1 cellular context compared by ENCODE assay signal in genomic region chr10:16765532-16766365, GRCh38.
TF ChIP-seq lines count a peak whose summit lies in the region.

No MANE protein-coding gene starts in this region.

TF ChIP-seq in K562, 482 proteins besides CTCF, POLR2A, EP300 and RAD21 (continued from another document):
- TF ChIP-seq ZBTB40 (IDR thresholded peaks at IDR 0.05) (no peak), ZBTB40 (CRISPR knock-in tag; IDR thresholded peaks at IDR 0.05) (no peak), ZNF75A (CRISPR knock-in tag; IDR thresholded peaks at IDR 0.05) (no peak), ZNF740 (CRISPR knock-in tag; IDR thresholded peaks at IDR 0.05) (no peak), ZNF740 (tag; IDR thresholded peaks at IDR 0.05) (no peak), POLR2G (IDR thresholded peaks at IDR 0.05; ENCODE audit: low read depth, low read length) (no peak), TCF15 (CRISPR knock-in tag; IDR thresholded peaks at IDR 0.05) (no peak), KLF16 (IDR thresholded peaks at IDR 0.05) (peak; percentile 61; the same call in 1 of the 2 replicates), GATA2 (CRISPR knock-in tag; IDR thresholded peaks at IDR 0.05) (no peak; the same call in 1 of the 2 replicates), ATF7 (IDR thresholded peaks at IDR 0.05) (no peak), TAF1 (IDR thresholded peaks at IDR 0.05; ENCODE audit: control insufficient read depth, extremely low read depth, insufficient read depth, low read length, severe bottlenecking) (no peak), ZNF277 (CRISPR knock-in tag; IDR thresholded peaks at IDR 0.05; ENCODE audit: borderline replicate concordance) (no peak), KDM2B (CRISPR knock-in tag; IDR thresholded peaks at IDR 0.05) (no peak), ZNF23 (CRISPR knock-in tag; IDR thresholded peaks at IDR 0.05) (no peak), ZNF217 (CRISPR knock-in tag; IDR thresholded peaks at IDR 0.05) (no peak), HDAC6 (IDR thresholded peaks at IDR 0.05; ENCODE audit: low read depth, low read length) (no peak), TFAP4 (CRISPR knock-in tag; IDR thresholded peaks at IDR 0.05; ENCODE audit: borderline replicate concordance) (no peak), BMI1 (IDR thresholded peaks at IDR 0.05; ENCODE audit: low read length) (no peak), ZNF121 (CRISPR knock-in tag; conservative IDR thresholded peaks at IDR 0.05) (no peak), CHD4 (IDR thresholded peaks at IDR 0.05; ENCODE audit: insufficient read depth, insufficient replicate concordance, low read depth, low read length, poor library complexity, severe bottlenecking) (no peak), CBX2 (IDR thresholded peaks at IDR 0.05; ENCODE audit: insufficient read depth, low read length, poor library complexity, severe bottlenecking) (no peak), EWSR1 (IDR thresholded peaks at IDR 0.05; ENCODE audit: borderline replicate concordance, low read depth, partially characterized antibody) (no peak), CEBPZ (IDR thresholded peaks at IDR 0.05; ENCODE audit: borderline replicate concordance, low read depth, low read length) (no peak), ZNF431 (CRISPR knock-in tag; IDR thresholded peaks at IDR 0.05) (no peak), ZNF165 (CRISPR knock-in tag; IDR thresholded peaks at IDR 0.05; ENCODE audit: borderline replicate concordance) (no peak), RHOXF2B (CRISPR knock-in tag; conservative IDR thresholded peaks at IDR 0.05) (no peak), SNIP1 (IDR thresholded peaks at IDR 0.05; ENCODE audit: low read depth) (no peak), CEBPB (tag; IDR thresholded peaks at IDR 0.05) (no peak), DMBX1 (CRISPR knock-in tag; IDR thresholded peaks at IDR 0.05; ENCODE audit: borderline replicate concordance) (no peak), NFYB (IDR thresholded peaks at IDR 0.05; ENCODE audit: extremely low read depth, insufficient read length) (no peak), ZNF717 (CRISPR knock-in tag; IDR thresholded peaks at IDR 0.05) (no peak), GATAD2A (IDR thresholded peaks at IDR 0.05) (no peak), EHMT2 (IDR thresholded peaks at IDR 0.05) (no peak), SIN3B (IDR thresholded peaks at IDR 0.05; ENCODE audit: low read depth) (no peak), ZNF707 (CRISPR knock-in tag; conservative IDR thresholded peaks at IDR 0.05) (no peak), PHF21A (IDR thresholded peaks at IDR 0.05; ENCODE audit: borderline replicate concordance, low read depth) (no peak), SIX5 (IDR thresholded peaks at IDR 0.05; ENCODE audit: borderline replicate concordance in 1 of 2, insufficient read depth in 1 of 2, low read depth in 1 of 2, low read length in 2 of 2) (no peak), ZKSCAN3 (CRISPR knock-in tag; IDR thresholded peaks at IDR 0.05) (no peak)
TF ChIP-seq in K562: peak in this region for 19.
